ENCODE assay signal across 9 cellular contexts in the genomic region with DNA sequence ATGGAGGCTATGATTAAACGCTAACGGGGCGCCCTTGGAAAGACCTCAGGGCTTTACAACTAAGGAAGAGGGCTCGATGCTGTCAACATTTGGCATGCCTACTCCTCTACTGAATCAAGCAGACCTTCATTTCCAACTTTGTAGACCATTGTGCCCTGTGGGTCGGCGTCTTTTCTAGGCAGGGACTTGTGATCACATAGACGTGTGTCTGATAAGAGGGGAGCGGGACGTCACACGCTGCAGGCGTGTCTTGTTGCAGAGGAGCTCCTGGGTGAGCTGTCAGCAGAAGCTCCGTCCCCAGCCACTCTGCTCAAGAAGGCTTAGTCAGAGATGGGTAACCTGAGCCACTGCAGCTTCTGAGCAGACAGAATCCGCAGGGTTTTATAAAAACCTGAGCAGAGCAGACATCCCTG. TPM values are rescaled to one million over a fixed set of nuclear protein-coding genes. Genes with fewer than 3 reads are reported as not detected.
DNase-seq lines count a peak whose midpoint lies in the region; FAIRE-seq and TF ChIP-seq lines count a peak whose summit lies in the region.
"Had no signal": no experiment of that assay in that cellular context is flagged by ENCODE, and none has a peak within 500 bp of the region (broad histone marks: within the 10 kb centered on the region; RNA-seq: fewer than 3 reads in every experiment).

No MANE protein-coding gene starts in this region.

- H3K27ac ChIP-seq in WERI-Rb-1, result peak overlapping the region; percentile 55

- H3K4me3 ChIP-seq in WERI-Rb-1 (ENCODE audit: low read depth, low read length) (peak overlapping the region; percentile 29), foreskin fibroblast (ENCODE audit: low read depth in 1 of 2, low read length in 2 of 2) (no peak overlapping the region), skeletal muscle satellite cell (ENCODE audit: low read length) (peak overlapping the region; percentile 96)

- intact Hi-C loops in CD14-positive monocyte (cut with micrococcal nuclease), result loop anchor here (10.0 kb wide), 4 partner anchors 66 to 284 kb away; a partner anchor contains a TSS

- H3K9me3 Mint-ChIP-seq in CD14-positive monocyte, result no peaks in the 10 kb centered on the region

- H3K4me1 ChIP-seq in skeletal muscle satellite cell (ENCODE audit: control insufficient read depth, insufficient read depth, low read length), result peaks cover 40% of the 10 kb centered on the region

- peak; percentile 20 for DNase-seq in activated CD8-positive, alpha-beta memory T cell treated with anti-CD3 and anti-CD28 coated beads, Interleukin-2, amount 50 U/mL, for 1 hour (ENCODE audit: extremely low read depth)
- DNase-seq in activated CD8-positive, alpha-beta memory T cell treated with anti-CD3 and anti-CD28 coated beads for 24 hours, result no peak
- DNase-seq in WERI-Rb-1 (peak; percentile 86), foreskin fibroblast (peak; percentile 52 to 67), D721Med (ENCODE audit: insufficient read length, low spot score) (no peak), CD14-positive monocyte (ENCODE audit: low spot score) (no peak)
- DNase-seq in effector CD4-positive, alpha-beta T cell, result no peak
- DNase-seq: SW 1271 had no signal

- H3K9me3 ChIP-seq in WERI-Rb-1 (ENCODE audit: severe bottlenecking) (no peaks in the 10 kb centered on the region), skeletal muscle satellite cell (replicated peaks; ENCODE audit: low read length) (no peaks in the 10 kb centered on the region)

- H3K4me2 ChIP-seq in skeletal muscle satellite cell (ENCODE audit: low read length), result peak overlapping the region; percentile 95

- H3K36me3 Mint-ChIP-seq in CD14-positive monocyte, result peaks cover 9 to 41% of the 10 kb centered on the region in 2 donors

- FAIRE-seq in D721Med (lab: Jason Lieb, UNC), result no peak

- peak overlapping the region; percentile 33 for H3K9ac ChIP-seq in skeletal muscle satellite cell (ENCODE audit: low read depth, low read length)

- H3K27ac Mint-ChIP-seq in CD14-positive monocyte, result peak overlapping the region in 1 of 7 donors; percentile 26

- TF ChIP-seq CTCF in WERI-Rb-1 (IDR thresholded peaks at IDR 0.05; ENCODE audit: low read depth, low read length), result no peak
- no peak for TF ChIP-seq CTCF in foreskin fibroblast (IDR thresholded peaks at IDR 0.05; ENCODE audit: low read depth, low read length)
- no peak for TF ChIP-seq CTCF in D721Med (IDR thresholded peaks at IDR 0.05; ENCODE audit: insufficient read depth, missing control alignments)
- TF ChIP-seq CTCF in CD14-positive monocyte (IDR thresholded peaks at IDR 0.05), result no peak

- H3K4me1 Mint-ChIP-seq in CD14-positive monocyte, result peaks cover 59% of the 10 kb centered on the region

- H3K36me3 ChIP-seq in WERI-Rb-1, result peaks cover 18% of the 10 kb centered on the region
- H3K36me3 ChIP-seq in skeletal muscle satellite cell (ENCODE audit: insufficient read depth, low read length), result peaks cover 5% of the 10 kb centered on the region

- H3K27me3 ChIP-seq in WERI-Rb-1 (ENCODE audit: insufficient read depth, low read depth, severe bottlenecking), result no peaks in the 10 kb centered on the region
- H3K27me3 ChIP-seq in skeletal muscle satellite cell (ENCODE audit: control insufficient read depth, insufficient read depth, low read length), result no peaks in the 10 kb centered on the region

- no peaks in the 10 kb centered on the region for H3K27me3 Mint-ChIP-seq in CD14-positive monocyte (ENCODE audit: low read depth in 3 of 3)

- H3K4me3 Mint-ChIP-seq in CD14-positive monocyte, result no peak overlapping the region

RNA-seq across cellular contexts. Expression of a gene that starts 2.8 kb away (rescaled TPM):
- total RNA-seq in skeletal muscle satellite cell (2012; rRNA removed), result 37.3 and 37.4 TPM in 2 replicates
- 1 to 10 TPM; 1.1 to 2.1 TPM for polyA plus RNA-seq in CD14-positive monocyte

RNA-seq across cellular contexts. Expression of a gene that starts 30.7 kb away (rescaled TPM):
- 34.7 and 45.2 TPM in 2 replicates for total RNA-seq in skeletal muscle satellite cell (2012; rRNA removed)
- 1 to 10 TPM; 5.8 to 7.5 TPM for polyA plus RNA-seq in CD14-positive monocyte

Comparison
In these comparisons a context has a peak if more than half of its experiments do, and no peak if none do; other contexts are left out.
1. DNase-seq: peak in activated CD8-positive, alpha-beta memory T cell treated with anti-CD3 and anti-CD28 coated beads, Interleukin-2, amount 50 U/mL, for 1 hour (single experiment), WERI-Rb-1 (single experiment) and foreskin fibroblast (2 of 2); none in activated CD8-positive, alpha-beta memory T cell treated with anti-CD3 and anti-CD28 coated beads for 24 hours (single experiment), D721Med (single experiment), CD14-positive monocyte (single experiment) and effector CD4-positive, alpha-beta T cell (single experiment).
2. H3K4me3 ChIP-seq: peak in WERI-Rb-1 (single experiment) and skeletal muscle satellite cell (single experiment); none in foreskin fibroblast (0 of 2).